In the genomic region with DNA sequence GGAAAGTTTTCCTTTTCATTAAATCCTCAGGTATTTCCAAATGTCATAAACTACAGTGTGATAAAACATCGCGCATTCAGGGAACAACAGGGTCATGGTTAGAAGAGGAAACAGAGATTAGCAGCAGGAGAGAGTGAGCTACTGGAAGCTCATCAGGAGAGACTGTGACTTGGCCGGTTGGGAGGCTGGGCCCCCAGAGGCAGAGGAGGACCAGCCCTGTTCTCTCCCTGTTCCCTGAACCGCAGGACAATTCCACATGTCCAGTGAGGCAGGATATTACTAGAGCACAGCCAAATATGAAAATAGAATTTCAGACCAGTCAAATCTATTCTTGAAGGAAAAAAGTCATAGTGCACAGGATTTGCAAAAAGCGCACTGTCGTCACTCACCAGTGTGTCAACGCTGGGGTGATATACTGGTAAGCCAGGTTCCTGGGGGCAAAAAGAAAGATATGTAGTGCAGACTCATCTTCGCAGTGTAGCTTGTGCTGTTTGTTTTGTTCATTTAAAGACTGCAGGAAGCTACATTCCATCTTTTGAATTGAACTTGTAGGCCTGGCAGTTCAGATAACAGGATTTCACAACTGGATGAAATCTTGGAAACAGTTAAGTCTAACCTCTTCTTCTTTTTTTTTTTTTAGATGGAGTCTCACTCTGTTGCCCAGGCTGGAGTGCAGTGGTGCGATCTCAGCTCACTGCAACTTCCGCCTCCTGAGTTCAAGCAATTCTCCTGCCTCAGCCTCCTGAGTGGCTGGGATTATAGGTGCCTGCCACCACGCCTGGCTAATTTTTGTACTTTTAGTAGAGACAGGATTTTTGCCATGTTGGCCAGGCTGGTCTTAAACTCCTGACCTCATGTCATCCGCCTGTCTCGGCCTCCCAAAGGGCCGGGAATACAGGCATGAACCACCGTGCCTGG, we compare ENCODE assay signal across 1 cellular context.
A peak's percentile ranks its signal among the peaks of the same experiment; 100 is the strongest.
TF ChIP-seq lines count a peak whose summit lies in the region.
"Not testable (repeated sequence)": the region's sequence is repeated elsewhere in the genome, so short reads cannot be mapped to it uniquely, and the experiment has no call there.

No MANE protein-coding gene starts in this region.

TF ChIP-seq in K562, 482 proteins besides CTCF, POLR2A, EP300 and RAD21 (continued from another document and continues in another):
- TF ChIP-seq ZNF449 (CRISPR knock-in tag; IDR thresholded peaks at IDR 0.05) (0 out of 2 replicates have a peak, but pooled peaks have one; percentile 9), TAL1 (IDR thresholded peaks at IDR 0.05) (peak; percentile 89), TAF7 (tag; IDR thresholded peaks at IDR 0.05) (peak; percentile 26; the same call in 1 of the 2 replicates), ZNF121 (CRISPR knock-in tag; conservative IDR thresholded peaks at IDR 0.05) (peak; percentile 98), E2F8 (IDR thresholded peaks at IDR 0.05; ENCODE audit: low read depth, partially characterized antibody) (peak; percentile 10), SOX6 (IDR thresholded peaks at IDR 0.05) (peak; percentile 82), ZEB2 (IDR thresholded peaks at IDR 0.05) (peak; percentile 48; the same call in 1 of the 2 replicates), ATF1 (tag; IDR thresholded peaks at IDR 0.05) (peak; percentile 73), NBN (IDR thresholded peaks at IDR 0.05; ENCODE audit: low read depth) (peak; percentile 84), NR2C2 (tag; IDR thresholded peaks at IDR 0.05) (peak; percentile 66; the same call in 1 of the 2 replicates), CTBP1 (IDR thresholded peaks at IDR 0.05; ENCODE audit: borderline replicate concordance) (peak; percentile 61), FOXK2 (conservative IDR thresholded peaks at IDR 0.05 in 1 of 2, IDR thresholded peaks at IDR 0.05 in 1 of 2; ENCODE audit: low read depth in 2 of 2) (peak in 1 of 2 experiments; percentile 29; a peak in 1 of 4 replicates), KDM1A (IDR thresholded peaks at IDR 0.05) (peak; percentile 84 to 87; a peak in 3 of 4 replicates), ZNF766 (CRISPR knock-in tag; conservative IDR thresholded peaks at IDR 0.05) (peak; percentile 53), CCNT2 (IDR thresholded peaks at IDR 0.05; ENCODE audit: borderline replicate concordance, extremely low read depth, insufficient read length, low read depth, low read length) (peak; percentile 40), PYGO2 (tag; IDR thresholded peaks at IDR 0.05) (0 out of 2 replicates have a peak, but pooled peaks have one; percentile 27), MAFF (IDR thresholded peaks at IDR 0.05; ENCODE audit: low read length) (peak; percentile 10; the same call in 1 of the 2 replicates), EP400 (IDR thresholded peaks at IDR 0.05) (peak; percentile 27; the same call in 1 of the 2 replicates), ZNF384 (IDR thresholded peaks at IDR 0.05; ENCODE audit: low read depth, low read length) (peak; percentile 87), ZNF644 (tag; IDR thresholded peaks at IDR 0.05; ENCODE audit: low read depth) (peak; percentile 33; the same call in 1 of the 2 replicates), ZBTB33 (CRISPR knock-in tag; IDR thresholded peaks at IDR 0.05) (0 out of 2 replicates have a peak, but pooled peaks have one; percentile 28), POLR2AphosphoS5 (IDR thresholded peaks at IDR 0.05; ENCODE audit: control insufficient read depth, insufficient read depth, low read depth, low read length) (peak; percentile 31; the same call in 1 of the 2 replicates), ETV1 (tag; conservative IDR thresholded peaks at IDR 0.05; ENCODE audit: low read depth) (peak; percentile 80), ATF3 (IDR thresholded peaks at IDR 0.05) (peak; percentile 52; the same call in 1 of the 2 replicates), BACH1 (tag; IDR thresholded peaks at IDR 0.05) (peak; percentile 19; the same call in 1 of the 2 replicates), HDAC3 (IDR thresholded peaks at IDR 0.05; ENCODE audit: borderline replicate concordance, partially characterized antibody) (peak; percentile 73), ZMIZ1 (IDR thresholded peaks at IDR 0.05; ENCODE audit: low read depth in 2 of 2, low read length in 2 of 2) (peak in 1 of 2 experiments; percentile 75; a peak in 2 of 4 replicates), CEBPB (tag; IDR thresholded peaks at IDR 0.05) (peak; percentile 97), RBFOX2 (IDR thresholded peaks at IDR 0.05; ENCODE audit: low read depth, low read length) (peak; percentile 37), NR2C1 (tag; IDR thresholded peaks at IDR 0.05) (0 out of 2 replicates have a peak, but pooled peaks have one; percentile 8), CXXC5 (CRISPR knock-in tag; IDR thresholded peaks at IDR 0.05) (peak; percentile 83), PML (IDR thresholded peaks at IDR 0.05; ENCODE audit: low read length) (peak; percentile 69), CBFA2T3 (IDR thresholded peaks at IDR 0.05) (peak; percentile 90), BRD9 (IDR thresholded peaks at IDR 0.05; ENCODE audit: low read depth, partially characterized antibody) (peak; percentile 28), POLR2H (tag; IDR thresholded peaks at IDR 0.05; ENCODE audit: low read depth) (peak; percentile 47; the same call in 1 of the 2 replicates), NCOA2 (IDR thresholded peaks at IDR 0.05; ENCODE audit: partially characterized antibody in 2 of 2) (peak in 1 of 2 experiments; percentile 26), SMARCA4 (IDR thresholded peaks at IDR 0.05) (peak; percentile 92), MTA3 (IDR thresholded peaks at IDR 0.05; ENCODE audit: borderline replicate concordance) (peak; percentile 45), ATF7 (IDR thresholded peaks at IDR 0.05) (peak; percentile 73), ESRRA (IDR thresholded peaks at IDR 0.05; ENCODE audit: borderline replicate concordance, low read depth) (peak; percentile 30), SMARCC2 (IDR thresholded peaks at IDR 0.05; ENCODE audit: low read depth) (peak; percentile 84; the same call in 1 of the 2 replicates), PHF8 (IDR thresholded peaks at IDR 0.05; ENCODE audit: borderline replicate concordance, low read length) (peak; percentile 9; the same call in 1 of the 2 replicates), MEF2D (tag; conservative IDR thresholded peaks at IDR 0.05; ENCODE audit: low read depth) (peak; percentile 75), MTA2 (IDR thresholded peaks at IDR 0.05; ENCODE audit: low read depth) (peak; percentile 78), HDAC8 (tag; IDR thresholded peaks at IDR 0.05) (peak; percentile 83; the same call in 1 of the 2 replicates), TRIM24 (IDR thresholded peaks at IDR 0.05) (peak; percentile 91 to 92)
- not testable (repeated sequence) for TF ChIP-seq ATF1 (CRISPR knock-in tag; IDR thresholded peaks at IDR 0.05); NR2C2 (CRISPR knock-in tag; IDR thresholded peaks at IDR 0.05); ATF3 (CRISPR knock-in tag; conservative IDR thresholded peaks at IDR 0.05); NR2C1 (IDR thresholded peaks at IDR 0.05)
- TF ChIP-seq, protein P1, sequence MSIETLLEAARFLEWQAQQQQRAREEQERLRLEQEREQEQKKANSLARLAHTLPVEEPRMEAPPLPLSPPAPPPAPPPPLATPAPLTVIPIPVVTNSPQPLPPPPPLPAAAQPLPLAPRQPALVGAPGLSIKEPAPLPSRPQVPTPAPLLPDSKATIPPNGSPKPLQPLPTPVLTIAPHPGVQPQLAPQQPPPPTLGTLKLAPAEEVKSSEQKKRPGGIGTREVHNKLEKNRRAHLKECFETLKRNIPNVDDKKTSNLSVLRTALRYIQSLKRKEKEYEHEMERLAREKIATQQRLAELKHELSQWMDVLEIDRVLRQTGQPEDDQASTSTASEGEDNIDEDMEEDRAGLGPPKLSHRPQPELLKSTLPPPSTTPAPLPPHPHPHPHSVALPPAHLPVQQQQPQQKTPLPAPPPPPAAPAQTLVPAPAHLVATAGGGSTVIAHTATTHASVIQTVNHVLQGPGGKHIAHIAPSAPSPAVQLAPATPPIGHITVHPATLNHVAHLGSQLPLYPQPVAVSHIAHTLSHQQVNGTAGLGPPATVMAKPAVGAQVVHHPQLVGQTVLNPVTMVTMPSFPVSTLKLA (conservative IDR thresholded peaks at IDR 0.05): peak in 1 of 2 experiments; percentile 23; a peak in 1 of 4 replicates
- TF ChIP-seq, protein P2, sequence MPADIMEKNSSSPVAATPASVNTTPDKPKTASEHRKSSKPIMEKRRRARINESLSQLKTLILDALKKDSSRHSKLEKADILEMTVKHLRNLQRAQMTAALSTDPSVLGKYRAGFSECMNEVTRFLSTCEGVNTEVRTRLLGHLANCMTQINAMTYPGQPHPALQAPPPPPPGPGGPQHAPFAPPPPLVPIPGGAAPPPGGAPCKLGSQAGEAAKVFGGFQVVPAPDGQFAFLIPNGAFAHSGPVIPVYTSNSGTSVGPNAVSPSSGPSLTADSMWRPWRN (IDR thresholded peaks at IDR 0.05; ENCODE audit: low read depth): peak; percentile 43; the same call in 1 of the 2 replicates
- TF ChIP-seq, protein P3, sequence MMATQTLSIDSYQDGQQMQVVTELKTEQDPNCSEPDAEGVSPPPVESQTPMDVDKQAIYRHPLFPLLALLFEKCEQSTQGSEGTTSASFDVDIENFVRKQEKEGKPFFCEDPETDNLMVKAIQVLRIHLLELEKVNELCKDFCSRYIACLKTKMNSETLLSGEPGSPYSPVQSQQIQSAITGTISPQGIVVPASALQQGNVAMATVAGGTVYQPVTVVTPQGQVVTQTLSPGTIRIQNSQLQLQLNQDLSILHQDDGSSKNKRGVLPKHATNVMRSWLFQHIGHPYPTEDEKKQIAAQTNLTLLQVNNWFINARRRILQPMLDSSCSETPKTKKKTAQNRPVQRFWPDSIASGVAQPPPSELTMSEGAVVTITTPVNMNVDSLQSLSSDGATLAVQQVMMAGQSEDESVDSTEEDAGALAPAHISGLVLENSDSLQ (IDR thresholded peaks at IDR 0.05): peak; percentile 85
